33 cellular contexts compared by ENCODE assay signal in genomic region chr3:146626384-146627122, GRCh38. TPM values are rescaled to one million over a fixed set of nuclear protein-coding genes. Genes with fewer than 3 reads are reported as not detected.
DNase-seq lines count a peak whose midpoint lies in the region; ATAC-seq and TF ChIP-seq lines count a peak whose summit lies in the region.
"Had no signal": no experiment of that assay in that cellular context is flagged by ENCODE, and none has a peak within 500 bp of the region (broad histone marks: within the 10 kb centered on the region; RNA-seq: fewer than 3 reads in every experiment).

No MANE protein-coding gene starts in this region.

- no peak overlapping the region for H3K4ac ChIP-seq in neuronal stem cell (ENCODE audit: low read length)

- no peak overlapping the region for H4K91ac ChIP-seq in neuronal stem cell (ENCODE audit: low read depth, low read length, poor library complexity)

- no peak overlapping the region for H3K4me2 ChIP-seq in neuronal stem cell (ENCODE audit: insufficient read depth, low read length, poor library complexity, severe bottlenecking)
- H3K4me2 ChIP-seq: KMS-11, neural progenitor cell had no signal

- H3K14ac ChIP-seq in neuronal stem cell (ENCODE audit: low read length), result no peak overlapping the region

- intact Hi-C loops in upper lobe of right lung (cut with DNase I), result no loop called here

- H3K4me1 Mint-ChIP-seq in WTC11 (no peaks in the 10 kb centered on the region), endothelial cell (ENCODE audit: unreplicated experiment) (no peaks in the 10 kb centered on the region)
- peaks cover 9% of the 10 kb centered on the region for H3K4me1 Mint-ChIP-seq in stimulated activated memory B cell treated with anti-CD40 and anti-IgM and Interleukin-4, amounts not matched to agents 10 μg/mL and 1 μg/mL and 100 μg/mL, for 72 hours

- no peak overlapping the region for H4K8ac ChIP-seq in neuronal stem cell (ENCODE audit: low read depth, low read length)

- H3K27ac Mint-ChIP-seq in WTC11 (no peak overlapping the region), endothelial cell (ENCODE audit: unreplicated experiment) (no peak overlapping the region)
- H3K27ac Mint-ChIP-seq in stimulated activated memory B cell treated with anti-CD40 and anti-IgM and Interleukin-4, amounts not matched to agents 10 μg/mL and 1 μg/mL and 100 μg/mL, for 72 hours, result no peak overlapping the region
- H3K27ac Mint-ChIP-seq: activated CD8-positive, alpha-beta T cell treated with anti-CD3 and anti-CD28 coated beads for 36 hours; activated naive CD4-positive, alpha-beta T cell treated with anti-CD3 and anti-CD28 coated beads, Interleukin-2, amount 50 U/mL, for 72 hours; CD8-positive, alpha-beta T cell; memory B cell; neural progenitor cell had no signal

- H3K4me3 Mint-ChIP-seq in WTC11 (no peak overlapping the region), endothelial cell (ENCODE audit: unreplicated experiment) (no peak overlapping the region)
- no peak overlapping the region for H3K4me3 Mint-ChIP-seq in stimulated activated memory B cell treated with anti-CD40 and anti-IgM and Interleukin-4, amounts not matched to agents 10 μg/mL and 1 μg/mL and 100 μg/mL, for 72 hours
- H3K4me3 Mint-ChIP-seq: activated CD8-positive, alpha-beta T cell treated with anti-CD3 and anti-CD28 coated beads for 36 hours; CD8-positive, alpha-beta T cell; memory B cell; neural progenitor cell had no signal

- no peak overlapping the region for H3K9ac ChIP-seq in neuronal stem cell (ENCODE audit: low read depth, low read length, poor library complexity)
- H3K9ac ChIP-seq: KMS-11, neural progenitor cell had no signal

- H3K4me1 ChIP-seq in neuronal stem cell (ENCODE audit: control insufficient read depth in 2 of 2, insufficient read depth in 1 of 2, low read depth in 1 of 2, low read length in 2 of 2) (peaks cover 0 to 16% of the 10 kb centered on the region in 2 donors), upper lobe of right lung (no peaks in the 10 kb centered on the region)
- H3K4me1 ChIP-seq: neural progenitor cell, uterus had no signal

- TF ChIP-seq CTCF in WTC11 (IDR thresholded peaks at IDR 0.05), result no peak
- TF ChIP-seq CTCF in upper lobe of right lung (IDR thresholded peaks at IDR 0.05), result no peak
- TF ChIP-seq CTCF in endothelial cell (IDR thresholded peaks at IDR 0.05; ENCODE audit: unreplicated experiment), result no peak

- peak overlapping the region; percentile 41 for H2AFZ ChIP-seq in neuronal stem cell (ENCODE audit: low read length)
- H2AFZ ChIP-seq: neural progenitor cell had no signal

- CTCF ChIA-PET in WTC11 (lab: Charles Lee), result no interaction called here

- no peak overlapping the region for H2BK5ac ChIP-seq in neuronal stem cell (ENCODE audit: low read length)

- WGBS in neuronal stem cell (ENCODE audit: extremely low coverage in 2 of 2, insufficient read length in 2 of 2, insufficient replicate concordance in 1 of 2), 2 donors, result no CpG with 5 or more reads among the region's 8 CpGs

- no peak overlapping the region for H2BK120ac ChIP-seq in neuronal stem cell (ENCODE audit: low read depth, low read length)

- no peak overlapping the region for H3K18ac ChIP-seq in neuronal stem cell (ENCODE audit: low read length)

- DNase-seq in NCI-H146 (lab: John Stamatoyannopoulos, UW), result peak; percentile 39
- DNase-seq in NCI-H146 treated with DMSO at 0.1 percent for 48 hours (lab: John Stamatoyannopoulos, UW; ENCODE audit: unreplicated experiment), result no peak
- DNase-seq in HuH-7.5 (ENCODE audit: low spot score), result peak; percentile 11
- no peak for DNase-seq in WTC11 (ENCODE audit: low spot score)
- no peak for DNase-seq in neuronal stem cell (ENCODE audit: low spot score)
- DNase-seq in upper lobe of right lung, result no peak
- DNase-seq in endothelial cell (ENCODE audit: low spot score), result no peak
- DNase-seq: activated CD4-positive, alpha-beta T cell treated with anti-CD3 and anti-CD28 coated beads for 1 hour; activated CD8-positive, alpha-beta T cell treated with anti-CD3 and anti-CD28 coated beads for 36 hours; AML-193; aorta; CD8-positive, alpha-beta T cell; effector CD8-positive, alpha-beta T cell; foreskin melanocyte; hippocampal formation; left cardiac atrium; NCI-H1694; NCI-H526; RPMI8226; sigmoid colon; stimulated activated CD4-positive, alpha-beta T cell treated with anti-CD3 and anti-CD28 coated beads, Interleukin-4, amount 100 ng/mL, for 4 hours; stimulated activated naive CD4-positive, alpha-beta T cell; uterus had no signal

- H3K36me3 Mint-ChIP-seq in WTC11, result no peaks in the 10 kb centered on the region
- no peaks in the 10 kb centered on the region for H3K36me3 Mint-ChIP-seq in stimulated activated memory B cell treated with anti-CD40 and anti-IgM and Interleukin-4, amounts not matched to agents 10 μg/mL and 1 μg/mL and 100 μg/mL, for 72 hours
- no peaks in the 10 kb centered on the region for H3K36me3 Mint-ChIP-seq in endothelial cell (ENCODE audit: low read depth, unreplicated experiment)
- H3K36me3 Mint-ChIP-seq: activated naive CD4-positive, alpha-beta T cell treated with anti-CD3 and anti-CD28 coated beads, Interleukin-2, amount 50 U/mL, for 72 hours; CD8-positive, alpha-beta T cell; memory B cell; neural progenitor cell had no signal

- no peaks in the 10 kb centered on the region for H3K79me1 ChIP-seq in neuronal stem cell (ENCODE audit: low read depth, low read length)

- no peak overlapping the region for H2AK5ac ChIP-seq in neuronal stem cell (ENCODE audit: low read depth, low read length)

- no peaks in the 10 kb centered on the region for H3K27me3 Mint-ChIP-seq in WTC11 (ENCODE audit: low read depth)
- no peaks in the 10 kb centered on the region for H3K27me3 Mint-ChIP-seq in stimulated activated memory B cell treated with anti-CD40 and anti-IgM and Interleukin-4, amounts not matched to agents 10 μg/mL and 1 μg/mL and 100 μg/mL, for 72 hours
- no peaks in the 10 kb centered on the region for H3K27me3 Mint-ChIP-seq in endothelial cell (ENCODE audit: unreplicated experiment)
- H3K27me3 Mint-ChIP-seq: activated CD8-positive, alpha-beta T cell treated with anti-CD3 and anti-CD28 coated beads for 36 hours; memory B cell had no signal

- H3K27me3 ChIP-seq in neuronal stem cell (ENCODE audit: control insufficient read depth in 3 of 3, insufficient read depth in 3 of 3, low read depth in 1 of 3, low read length in 3 of 3) (no peaks in the 10 kb centered on the region), upper lobe of right lung (no peaks in the 10 kb centered on the region)
- H3K27me3 ChIP-seq: neural progenitor cell, sigmoid colon, uterus had no signal

- POLR2A ChIA-PET in WTC11 (lab: Charles Lee), result no interaction called here

- no peaks in the 10 kb centered on the region for H3K9me3 Mint-ChIP-seq in WTC11
- peaks cover 3% of the 10 kb centered on the region for H3K9me3 Mint-ChIP-seq in stimulated activated memory B cell treated with anti-CD40 and anti-IgM and Interleukin-4, amounts not matched to agents 10 μg/mL and 1 μg/mL and 100 μg/mL, for 72 hours
- H3K9me3 Mint-ChIP-seq in endothelial cell (ENCODE audit: unreplicated experiment), result no peaks in the 10 kb centered on the region
- H3K9me3 Mint-ChIP-seq: activated CD8-positive, alpha-beta T cell treated with anti-CD3 and anti-CD28 coated beads for 36 hours; activated naive CD4-positive, alpha-beta T cell treated with anti-CD3 and anti-CD28 coated beads, Interleukin-2, amount 50 U/mL, for 72 hours; CD8-positive, alpha-beta T cell; memory B cell; neural progenitor cell had no signal

- no peak overlapping the region for H3K23ac ChIP-seq in neuronal stem cell (ENCODE audit: low read depth, low read length, poor library complexity)

- H3K27ac ChIP-seq in neuronal stem cell (replicated peaks; ENCODE audit: low read length) (no peak overlapping the region), upper lobe of right lung (no peak overlapping the region)
- H3K27ac ChIP-seq: KMS-11, neural progenitor cell, sigmoid colon, uterus had no signal

- H3K36me3 ChIP-seq in neuronal stem cell (replicated peaks in 1 of 2; ENCODE audit: control insufficient read depth in 2 of 2, insufficient read depth in 2 of 2, low read length in 2 of 2), result no peaks in the 10 kb centered on the region
- no peaks in the 10 kb centered on the region for H3K36me3 ChIP-seq in upper lobe of right lung
- H3K36me3 ChIP-seq: neural progenitor cell, sigmoid colon, uterus had no signal

- H3K4me3 ChIP-seq in neuronal stem cell (ENCODE audit: low read length in 2 of 2) (no peak overlapping the region), upper lobe of right lung (no peak overlapping the region)
- H3K4me3 ChIP-seq: neural progenitor cell, sigmoid colon, uterus had no signal

- ATAC-seq in WTC11, result no peak
- ATAC-seq in upper lobe of right lung, result no peak
- ATAC-seq in stimulated activated memory B cell treated with anti-CD40 and anti-IgM and Interleukin-4, amounts not matched to agents 10 μg/mL and 1 μg/mL and 100 μg/mL, for 72 hours, result no peak
- ATAC-seq: activated CD8-positive, alpha-beta T cell treated with anti-CD3 and anti-CD28 coated beads for 36 hours; activated naive CD4-positive, alpha-beta T cell treated with anti-CD3 and anti-CD28 coated beads, Interleukin-2, amount 50 U/mL, for 72 hours; CD8-positive, alpha-beta T cell; esophagus mucosa; left cardiac atrium had no signal

- H3K9me3 ChIP-seq in neuronal stem cell (replicated peaks in 1 of 2; ENCODE audit: control insufficient read depth in 2 of 2, insufficient read depth in 1 of 2, low read depth in 1 of 2, low read length in 2 of 2), result peaks cover 0 to 2% of the 10 kb centered on the region in 2 donors
- H3K9me3 ChIP-seq in upper lobe of right lung, result no peaks in the 10 kb centered on the region
- H3K9me3 ChIP-seq: sigmoid colon, uterus had no signal

- no peak overlapping the region for H2BK15ac ChIP-seq in neuronal stem cell (ENCODE audit: low read length)

- no peak overlapping the region for H2BK12ac ChIP-seq in neuronal stem cell (ENCODE audit: low read length)

TF ChIP-seq in WTC11, 78 proteins besides CTCF, POLR2A, EP300 and RAD21 (continues in another document):
- TF ChIP-seq ZNF416 (CRISPR knock-in tag; IDR thresholded peaks at IDR 0.05) (no peak), USF2 (CRISPR knock-in tag; IDR thresholded peaks at IDR 0.05) (no peak), GABPB1 (CRISPR knock-in tag; IDR thresholded peaks at IDR 0.05) (peak; percentile 80), GRHL2 (CRISPR knock-in tag; IDR thresholded peaks at IDR 0.05; ENCODE audit: insufficient replicate concordance, severe bottlenecking) (no peak)

RNA-seq across cellular contexts. Expression of gene PLSCR5, which starts 21.4 kb away (rescaled TPM):
- not detected in 3 replicates for total RNA-seq in WTC11 (2021)
- polyA plus RNA-seq in neuronal stem cell (2013, experiment 1 of 2), result not detected
- not detected for polyA plus RNA-seq in neuronal stem cell (2013, experiment 2 of 2)
- not detected for total RNA-seq in upper lobe of right lung
- not detected for total RNA-seq in endothelial cell (ENCODE audit: unreplicated experiment)
- total RNA-seq: activated CD8-positive, alpha-beta T cell treated with anti-CD3 and anti-CD28 coated beads for 36 hours; activated naive CD4-positive, alpha-beta T cell treated with anti-CD3 and anti-CD28 coated beads, Interleukin-2, amount 50 U/mL, for 72 hours; aorta; CD8-positive, alpha-beta T cell; Daoy; esophagus mucosa; HT1080; left cardiac atrium; posterior vena cava; sigmoid colon; T-helper 1 cell treated with Interleukin-12 subunit alpha and Interleukin-12 subunit beta and Interleukin-4 antibody, amounts not matched to agents 30 ng/mL and 1 ng/mL, for 36 hours; uterus had no signal
- polyA plus RNA-seq: aorta, sigmoid colon had no signal

Comparison
In these comparisons a context has a peak if more than half of its experiments do, and no peak if none do; other contexts are left out.
1. DNase-seq: peak in NCI-H146 (single experiment) and HuH-7.5 (single experiment); none in NCI-H146 treated with DMSO at 0.1 percent for 48 hours (single experiment), WTC11 (single experiment), neuronal stem cell (single experiment), upper lobe of right lung (single experiment) and endothelial cell (single experiment).